In genomic region chr5:161084108-161084507, GRCh38 we compare ENCODE assay signal across 27 cellular contexts.
"Had no signal": no experiment of that assay in that cellular context is flagged by ENCODE, and none has a peak within 500 bp of the region (broad histone marks: within the 10 kb centered on the region; RNA-seq: fewer than 3 reads in every experiment).

No MANE protein-coding gene starts in this region.

- FAIRE-seq: urothelium cell line had no signal

- ATAC-seq: stimulated activated effector memory CD8-positive, alpha-beta T cell treated with anti-CD3 and anti-CD28 coated beads, Interleukin-12 subunit alpha, Interleukin-12 subunit beta, amount 100 ng/mL, for 72 hours; stimulated activated memory B cell treated with anti-CD40 and anti-IgM and Interleukin-4, amounts not matched to agents 10 μg/mL and 1 μg/mL and 100 μg/mL, for 72 hours; stimulated activated naive B cell treated with anti-CD40 and anti-IgM and Interleukin-4, amounts not matched to agents 10 μg/mL and 1 μg/mL and 100 μg/mL, for 72 hours; stimulated activated naive CD8-positive, alpha-beta T cell treated with anti-CD3 and anti-CD28 coated beads, Interleukin-15, amount 100 ng/mL, for 72 hours; stimulated activated naive CD8-positive, alpha-beta T cell treated with anti-CD3 and anti-CD28 coated beads, Interleukin-15, Interleukin-2, amounts not matched to agents 100 U/mL and 50 U/mL, for 24 hours; upper lobe of right lung had no signal

- H3K4me1 ChIP-seq: stomach, suprapubic skin, testis, thyroid gland, tibial artery, tibial nerve, transverse colon, upper lobe of left lung, upper lobe of right lung, uterus, vagina had no signal

- H3K4me3 ChIP-seq: stomach, suprapubic skin, testis, thoracic aorta, thyroid gland, tibial artery, tibial nerve, transverse colon, upper lobe of left lung, upper lobe of right lung, uterus, vagina had no signal

- H3K27ac ChIP-seq: stomach, suprapubic skin, testis, thoracic aorta, thyroid gland, tibial artery, tibial nerve, transverse colon, upper lobe of left lung, upper lobe of right lung, uterus, vagina had no signal

- DNase-seq: stimulated activated CD4-positive, alpha-beta T cell treated with anti-CD3 and anti-CD28 coated beads, Interleukin-2, amount 100 ng/mL, for 48 hours; stimulated activated CD4-positive, alpha-beta T cell treated with anti-CD3 and anti-CD28 coated beads, Interleukin-4, amount 100 ng/mL, for 1 hour; stimulated activated CD4-positive, alpha-beta T cell treated with anti-CD3 and anti-CD28 coated beads, Interleukin-4, amount 100 ng/mL, for 24 hours; stimulated activated CD4-positive, alpha-beta T cell treated with anti-CD3 and anti-CD28 coated beads, Interleukin-4, amount 100 ng/mL, for 4 hours; stimulated activated CD8-positive, alpha-beta memory T cell treated with anti-CD3 and anti-CD28 coated beads, Interleukin-4, amount 100 ng/mL, for 48 hours; stimulated activated naive B cell treated with anti-CD40 and anti-IgM and Interleukin-4, amounts not matched to agents 10 μg/mL and 1 μg/mL and 100 μg/mL, for 72 hours; stimulated activated naive CD4-positive, alpha-beta T cell; stimulated activated naive CD4-positive, alpha-beta T cell treated with Interleukin-2 at 50 U/mL for 16 hours; stimulated activated naive CD8-positive, alpha-beta T cell treated with anti-CD3 and anti-CD28 coated beads, Interleukin-15, amount 100 ng/mL, for 72 hours; stimulated activated naive CD8-positive, alpha-beta T cell treated with anti-CD3 and anti-CD28 coated beads, Interleukin-15, Interleukin-2, amounts not matched to agents 100 U/mL and 50 U/mL, for 24 hours; stomach; substantia nigra; testis; thyroid gland; tibial artery; transverse colon; trophoblast cell; upper lobe of left lung; upper lobe of right lung; uterus had no signal

- H3K36me3 ChIP-seq: stomach, suprapubic skin, thoracic aorta, thyroid gland, tibial artery, tibial nerve, transverse colon, upper lobe of left lung, upper lobe of right lung, uterus, vagina had no signal

- H3K9me3 ChIP-seq: stomach, suprapubic skin, testis, thoracic aorta, thyroid gland, tibial artery, tibial nerve, transverse colon, upper lobe of left lung, upper lobe of right lung, uterus, vagina had no signal

- H3K27me3 ChIP-seq: stomach, suprapubic skin, testis, thyroid gland, tibial artery, tibial nerve, transverse colon, upper lobe of left lung, upper lobe of right lung, uterus, vagina had no signal
